ENCODE assay signal across 6 cellular contexts in genomic region chr6:169650959-169651292, GRCh38.
"Had no signal": no experiment of that assay in that cellular context is flagged by ENCODE, and none has a peak within 500 bp of the region (broad histone marks: within the 10 kb centered on the region; RNA-seq: fewer than 3 reads in every experiment).

No MANE protein-coding gene starts in this region.

- H3K4me2 ChIP-seq: GM23338, KMS-11 had no signal

- H3K27me3 Mint-ChIP-seq: IgD-negative memory B cell had no signal

- H3K4me3 ChIP-seq: GM23338 had no signal

- DNase-seq: HCEC 1CT, Karpas-422, KBM-7 had no signal

- H3K27ac ChIP-seq: KMS-11 had no signal

- H2AFZ ChIP-seq: GM23338 had no signal

- H3K27ac Mint-ChIP-seq: GM23338, IgD-negative memory B cell had no signal

- ATAC-seq: GM23338 had no signal

- H3K9me3 Mint-ChIP-seq: IgD-negative memory B cell had no signal

- H3K9ac ChIP-seq: KMS-11 had no signal

- H3K4me1 Mint-ChIP-seq: GM23338 had no signal

- H3K4me3 Mint-ChIP-seq: GM23338, IgD-negative memory B cell had no signal

- H3K36me3 Mint-ChIP-seq: IgD-negative memory B cell had no signal
